20 cellular contexts compared by ENCODE assay signal in genomic region chr11:2257023-2257700, GRCh38. TPM values are rescaled to one million over a fixed set of nuclear protein-coding genes. Genes with fewer than 3 reads are reported as not detected.
DNase-seq lines count a peak whose midpoint lies in the region; ATAC-seq, FAIRE-seq and TF ChIP-seq lines count a peak whose summit lies in the region.
"Had no signal": no experiment of that assay in that cellular context is flagged by ENCODE, and none has a peak within 500 bp of the region (broad histone marks: within the 10 kb centered on the region; RNA-seq: fewer than 3 reads in every experiment).

No MANE protein-coding gene starts in this region.

- H3K36me3 ChIP-seq in right lobe of liver = no peaks in the 10 kb centered on the region
- H3K36me3 ChIP-seq in HepG2 (replicated peaks in 1 of 2; ENCODE audit: control insufficient read depth in 1 of 2, insufficient read depth in 2 of 2, low read length in 2 of 2) = no peaks in the 10 kb centered on the region
- H3K36me3 ChIP-seq in endodermal cell (ENCODE audit: control insufficient read depth, insufficient read depth, low read length) = no peaks in the 10 kb centered on the region
- H3K36me3 ChIP-seq: neutrophil had no signal

- no peaks in the 10 kb centered on the region for H3K4me1 Mint-ChIP-seq in endodermal cell
- peaks cover 3% of the 10 kb centered on the region for H3K4me1 Mint-ChIP-seq in neural crest cell

- TF ChIP-seq POLR2A in right lobe of liver (IDR thresholded peaks at IDR 0.05) (no peak), HepG2 (IDR thresholded peaks at IDR 0.05; ENCODE audit: insufficient read depth in 1 of 2, low read depth in 2 of 2, low read length in 2 of 2) (no peak)

- H3K4me1 ChIP-seq in right lobe of liver = no peaks in the 10 kb centered on the region
- H3K4me1 ChIP-seq in HepG2 (ENCODE audit: insufficient read depth, low read length) = no peaks in the 10 kb centered on the region
- H3K4me1 ChIP-seq in endodermal cell (ENCODE audit: control insufficient read depth, insufficient read depth, low read length) = no peaks in the 10 kb centered on the region

- POLR2A ChIA-PET in HepG2 (lab: Yijun Ruan, JAX) = no interaction called here

- in situ Hi-C loops in HepG2 (cut with HindIII; ENCODE audit: extremely low pct_ligation_motif_present, low pct_unique_long_range_greater_than_20kb) = no loop called here

- no peak for FAIRE-seq in HepG2 (lab: Jason Lieb, UNC)

- intact Hi-C loops in right lobe of liver (cut with DNase I) = no loop called here
- intact Hi-C loops in HepG2 (cut with micrococcal nuclease; ENCODE audit: unreplicated experiment) = no loop called here

- H3K9me3 ChIP-seq in right lobe of liver (no peaks in the 10 kb centered on the region), HepG2 (ENCODE audit: low read length) (no peaks in the 10 kb centered on the region), endodermal cell (ENCODE audit: control insufficient read depth, low read length) (no peaks in the 10 kb centered on the region)
- H3K9me3 ChIP-seq: neutrophil had no signal

- H3K27ac ChIP-seq in right lobe of liver (no peak overlapping the region), HepG2 (ENCODE audit: extremely low read length, insufficient read depth, low read length) (no peak overlapping the region), endodermal cell (ENCODE audit: low read depth, low read length) (no peak overlapping the region)
- H3K27ac ChIP-seq: neutrophil had no signal

- H3K9me3 Mint-ChIP-seq in endodermal cell (peaks cover 7% of the 10 kb centered on the region), neural crest cell (peaks cover 6% of the 10 kb centered on the region)

- H3K79me2 ChIP-seq in HepG2 (ENCODE audit: insufficient read depth, low read length) = no peaks in the 10 kb centered on the region

- no peaks in the 10 kb centered on the region for H3K27me3 ChIP-seq in right lobe of liver
- H3K27me3 ChIP-seq in HepG2 (ENCODE audit: control insufficient read depth in 1 of 2, insufficient read depth in 2 of 2, low read length in 2 of 2) = peaks cover 7 to 56% of the 10 kb centered on the region in 2 experiments
- no peaks in the 10 kb centered on the region for H3K27me3 ChIP-seq in endodermal cell (ENCODE audit: control insufficient read depth, insufficient read depth, low read length, poor library complexity, severe bottlenecking)

- WGBS in right lobe of liver (ENCODE audit: insufficient coverage, low coverage, low lambda C conversion rate, missing lambda C conversion rate) = 100% methylated on average over 1 of the region's 28 CpGs
- 51% methylated on average over 9 of the region's 28 CpGs for WGBS in HepG2 (ENCODE audit: low lambda C conversion rate)
- WGBS in endodermal cell (ENCODE audit: insufficient coverage in 1 of 2, insufficient read length in 1 of 2), 2 experiments = 94 to 96% methylated on average over 19 to 28 of the region's 28 CpGs

- H3K27me3 Mint-ChIP-seq in endodermal cell (ENCODE audit: insufficient read depth) = peaks cover 17% of the 10 kb centered on the region
- H3K27me3 Mint-ChIP-seq in neural crest cell (ENCODE audit: low read depth) = no peaks in the 10 kb centered on the region

- BruUV-seq in HepG2 (replicated peaks; lab: Mats Ljungman, UMichigan) = no TSS peak

- no peaks in the 10 kb centered on the region for H3K36me3 Mint-ChIP-seq in endodermal cell (ENCODE audit: low read depth)
- no peaks in the 10 kb centered on the region for H3K36me3 Mint-ChIP-seq in neural crest cell (ENCODE audit: low read depth)

- no peak overlapping the region for H3K4me2 ChIP-seq in HepG2 (ENCODE audit: low read depth, low read length)

- no peak overlapping the region for H2AFZ ChIP-seq in HepG2 (ENCODE audit: low read length)

- no peak for TF ChIP-seq CTCF in right lobe of liver (IDR thresholded peaks at IDR 0.05)
- TF ChIP-seq CTCF in HepG2 (CRISPR knock-in tag; IDR thresholded peaks at IDR 0.05) = no peak
- TF ChIP-seq CTCF in endodermal cell (conservative IDR thresholded peaks at IDR 0.05) = no peak
- TF ChIP-seq CTCF in neural crest cell (conservative IDR thresholded peaks at IDR 0.05) = no peak

- H4K20me1 ChIP-seq in HepG2 (ENCODE audit: insufficient read depth, low read length) = no peaks in the 10 kb centered on the region

- peak in 2 of 3 donors; percentile 17 to 37 for DNase-seq in right lobe of liver
- DNase-seq in HepG2 (ENCODE audit: low spot score) = no peak
- peak; percentile 36 for DNase-seq in endodermal cell
- no peak for DNase-seq in neural crest cell (ENCODE audit: low read depth, low spot score)
- no peak for DNase-seq in hepatic stellate cell (ENCODE audit: low spot score)
- DNase-seq: activated CD4-positive, alpha-beta T cell treated with anti-CD3 and anti-CD28 coated beads, Interleukin-2, amount 50 U/mL, for 1 hour; activated T-cell treated with anti-CD3 and anti-CD28 coated beads, Interleukin-2, amount 50 U/mL, for 48 hours; amniotic stem cell; cortex of kidney; MM.1S; NCI-H82; stimulated activated naive CD4-positive, alpha-beta T cell treated with Interleukin-2 at 50 U/mL for 16 hours had no signal

- H3K4me3 ChIP-seq in right lobe of liver (no peak overlapping the region), HepG2 (replicated peaks in 1 of 3; ENCODE audit: insufficient read depth in 1 of 3, low read depth in 2 of 3, low read length in 3 of 3) (no peak overlapping the region), endodermal cell (ENCODE audit: low read length) (no peak overlapping the region)

- TF ChIP-seq EP300 in HepG2 (IDR thresholded peaks at IDR 0.05; ENCODE audit: low read depth in 2 of 2, low read length in 2 of 2) = no peak
- TF ChIP-seq EP300 in HepG2 (CRISPR knock-in tag; IDR thresholded peaks at IDR 0.05; ENCODE audit: borderline replicate concordance) = no peak

- no peak overlapping the region for H3K4me3 Mint-ChIP-seq in endodermal cell
- H3K4me3 Mint-ChIP-seq in neural crest cell = no peak overlapping the region

- ATAC-seq in right lobe of liver = no peak
- no peak for ATAC-seq in HepG2
- no peak for ATAC-seq in GM18907 (IDR thresholded peaks at IDR 0.05; ENCODE audit: unreplicated experiment)
- ATAC-seq in HG03439 (IDR thresholded peaks at IDR 0.05; ENCODE audit: unreplicated experiment) = no peak
- no peak for ATAC-seq in HG02973 (IDR thresholded peaks at IDR 0.05; ENCODE audit: unreplicated experiment)

- H3K27ac Mint-ChIP-seq in endodermal cell (no peak overlapping the region), neural crest cell (ENCODE audit: unreplicated experiment) (peak overlapping the region; percentile 54)

- H3K9ac ChIP-seq in HepG2 (ENCODE audit: insufficient read depth, low read depth, low read length) (no peak overlapping the region), endodermal cell (ENCODE audit: extremely low read depth, low read length, poor library complexity, severe bottlenecking) (no peak overlapping the region)

- CTCF ChIA-PET in HepG2 (lab: Yijun Ruan, JAX; ENCODE audit: low intra/inter-chr PET ratio, low total read pairs) = no interaction called here

- TF ChIP-seq RAD21 in HepG2 (CRISPR knock-in tag; IDR thresholded peaks at IDR 0.05) = no peak

RNA-seq across cellular contexts. Expression of gene ASCL2, which starts 13.2 kb away (rescaled TPM):
- total RNA-seq in right lobe of liver (under 1 TPM; 0.42 to 0.81 (median 0.64) TPM), HepG2 (2016; rRNA removed; fragmentation: Illumina TruSeq; extraction: Trizol) (0.07 TPM in 1 of 2 replicates, not detected in the other), endodermal cell (not detected), neural crest cell (0.16 TPM in 1 of 2 replicates, not detected in the other)
- total RNA-seq in HepG2 (2016; cell fraction: cytosol; rRNA removed; fragmentation: Illumina TruSeq; extraction: Trizol; ENCODE audit: low read depth) = not detected in 2 replicates
- total RNA-seq in HepG2 (2016; cell fraction: insoluble cytoplasmic fraction; rRNA removed; fragmentation: Illumina TruSeq; extraction: Trizol) = 0.09 TPM in 1 of 2 replicates, not detected in the other
- 0.09 and 0.14 TPM in 2 replicates for total RNA-seq in HepG2 (2016; cell fraction: membrane; rRNA removed; fragmentation: Illumina TruSeq; extraction: Trizol)
- total RNA-seq in HepG2 (2016; cell fraction: nucleus; rRNA removed; fragmentation: Illumina TruSeq; extraction: Trizol) = not detected in 2 replicates
- polyA plus RNA-seq in HepG2 (2011; rRNA removed) = not detected in 2 replicates
- not detected in 2 replicates for polyA plus RNA-seq in HepG2 (2011; cell fraction: cytosol; rRNA removed)
- not detected in 2 replicates for polyA plus RNA-seq in HepG2 (2011; cell fraction: nucleus; rRNA removed)
- not detected in 2 replicates for polyA plus RNA-seq in HepG2 (2012)
- not detected in 2 replicates for polyA plus RNA-seq in HepG2 (2016; cell fraction: cytosol; fragmentation: Illumina TruSeq; extraction: Trizol; ENCODE audit: low read depth)
- polyA plus RNA-seq in HepG2 (2016; cell fraction: insoluble cytoplasmic fraction; fragmentation: Illumina TruSeq; extraction: Trizol; ENCODE audit: low read depth) = 0.13 TPM in 1 of 2 replicates, not detected in the other
- polyA plus RNA-seq in HepG2 (2016; cell fraction: membrane; fragmentation: Illumina TruSeq; extraction: Trizol; ENCODE audit: low read depth) = not detected in 2 replicates
- polyA plus RNA-seq in HepG2 (2016; cell fraction: nucleus; fragmentation: Illumina TruSeq; extraction: Trizol; ENCODE audit: insufficient read depth, low read depth) = not detected in 2 replicates
- not detected in 2 replicates for polyA minus RNA-seq in HepG2 (2011; rRNA and poly(A)+ RNA removed; ENCODE audit: low replicate concordance)
- polyA minus RNA-seq in HepG2 (2011; cell fraction: cytosol; rRNA and poly(A)+ RNA removed) = not detected in 2 replicates
- not detected in 2 replicates for polyA minus RNA-seq in HepG2 (2011; cell fraction: nucleus; rRNA and poly(A)+ RNA removed)
- polyA plus RNA-seq in endodermal cell (2013, experiment 1 of 2) = 1.2 TPM
- 1.1 TPM for polyA plus RNA-seq in endodermal cell (2013, experiment 2 of 2)
- total RNA-seq: fibroblast of lung, skeletal muscle tissue had no signal
- polyA plus RNA-seq: AG04450, fibroblast of lung had no signal

RNA-seq across cellular contexts. Expression of gene C11orf21, which starts 44.6 kb away (rescaled TPM):
- total RNA-seq in right lobe of liver = under 1 TPM; 0.25 to 0.51 (median 0.39) TPM
- total RNA-seq in HepG2 (2016; rRNA removed; fragmentation: Illumina TruSeq; extraction: Trizol) = not detected in 2 replicates
- total RNA-seq in HepG2 (2016; cell fraction: cytosol; rRNA removed; fragmentation: Illumina TruSeq; extraction: Trizol; ENCODE audit: low read depth) = not detected in 2 replicates
- not detected in 2 replicates for total RNA-seq in HepG2 (2016; cell fraction: insoluble cytoplasmic fraction; rRNA removed; fragmentation: Illumina TruSeq; extraction: Trizol)
- not detected in 2 replicates for total RNA-seq in HepG2 (2016; cell fraction: membrane; rRNA removed; fragmentation: Illumina TruSeq; extraction: Trizol)
- total RNA-seq in HepG2 (2016; cell fraction: nucleus; rRNA removed; fragmentation: Illumina TruSeq; extraction: Trizol) = not detected in 2 replicates
- 0.03 and 0.08 TPM in 2 replicates for polyA plus RNA-seq in HepG2 (2011; rRNA removed)
- 0.04 TPM in 1 of 2 replicates, not detected in the other for polyA plus RNA-seq in HepG2 (2011; cell fraction: cytosol; rRNA removed)
- polyA plus RNA-seq in HepG2 (2011; cell fraction: nucleus; rRNA removed) = 0.09 and 0.11 TPM in 2 replicates
- not detected in 2 replicates for polyA plus RNA-seq in HepG2 (2012)
- polyA plus RNA-seq in HepG2 (2016; cell fraction: cytosol; fragmentation: Illumina TruSeq; extraction: Trizol; ENCODE audit: low read depth) = not detected in 2 replicates
- not detected in 2 replicates for polyA plus RNA-seq in HepG2 (2016; cell fraction: insoluble cytoplasmic fraction; fragmentation: Illumina TruSeq; extraction: Trizol; ENCODE audit: low read depth)
- not detected in 2 replicates for polyA plus RNA-seq in HepG2 (2016; cell fraction: membrane; fragmentation: Illumina TruSeq; extraction: Trizol; ENCODE audit: low read depth)
- not detected in 2 replicates for polyA plus RNA-seq in HepG2 (2016; cell fraction: nucleus; fragmentation: Illumina TruSeq; extraction: Trizol; ENCODE audit: insufficient read depth, low read depth)
- 0.12 TPM in 1 of 2 replicates, not detected in the other for polyA minus RNA-seq in HepG2 (2011; rRNA and poly(A)+ RNA removed; ENCODE audit: low replicate concordance)
- polyA minus RNA-seq in HepG2 (2011; cell fraction: cytosol; rRNA and poly(A)+ RNA removed) = not detected in 2 replicates
- polyA minus RNA-seq in HepG2 (2011; cell fraction: nucleus; rRNA and poly(A)+ RNA removed) = not detected in 2 replicates
- total RNA-seq in endodermal cell = under 1 TPM in 1 of 2 donors, not detected in 1; 0.20 TPM
- not detected for polyA plus RNA-seq in endodermal cell (2013, experiment 1 of 2)
- not detected for polyA plus RNA-seq in endodermal cell (2013, experiment 2 of 2)
- not detected in 2 replicates for total RNA-seq in neural crest cell
- total RNA-seq: lung microvascular endothelial cell had no signal
- polyA plus RNA-seq: AG04450, fibroblast of lung had no signal

RNA-seq across cellular contexts. Expression of gene TSPAN32, which starts 44.7 kb away (rescaled TPM):
- total RNA-seq in right lobe of liver (1 to 10 TPM in 1 of 6 experiments, under 1 TPM in 3, not detected in 2; 0.24 to 1.2 (median 0.63) TPM), HepG2 (2016; rRNA removed; fragmentation: Illumina TruSeq; extraction: Trizol) (0.09 TPM in 1 of 2 replicates, not detected in the other), endodermal cell (not detected), neural crest cell (not detected in 2 replicates)
- not detected in 2 replicates for total RNA-seq in HepG2 (2016; cell fraction: cytosol; rRNA removed; fragmentation: Illumina TruSeq; extraction: Trizol; ENCODE audit: low read depth)
- 0.24 TPM in 1 of 2 replicates, not detected in the other for total RNA-seq in HepG2 (2016; cell fraction: insoluble cytoplasmic fraction; rRNA removed; fragmentation: Illumina TruSeq; extraction: Trizol)
- not detected in 2 replicates for total RNA-seq in HepG2 (2016; cell fraction: membrane; rRNA removed; fragmentation: Illumina TruSeq; extraction: Trizol)
- total RNA-seq in HepG2 (2016; cell fraction: nucleus; rRNA removed; fragmentation: Illumina TruSeq; extraction: Trizol) = 0.31 and 0.53 TPM in 2 replicates
- 0.39 and 0.70 TPM in 2 replicates for polyA plus RNA-seq in HepG2 (2011; rRNA removed)
- polyA plus RNA-seq in HepG2 (2011; cell fraction: cytosol; rRNA removed) = 0.18 and 0.34 TPM in 2 replicates
- 2.2 and 7.0 TPM in 2 replicates for polyA plus RNA-seq in HepG2 (2011; cell fraction: nucleus; rRNA removed)
- 0.51 and 1.2 TPM in 2 replicates for polyA plus RNA-seq in HepG2 (2012)
- not detected in 2 replicates for polyA plus RNA-seq in HepG2 (2016; cell fraction: cytosol; fragmentation: Illumina TruSeq; extraction: Trizol; ENCODE audit: low read depth)
- polyA plus RNA-seq in HepG2 (2016; cell fraction: insoluble cytoplasmic fraction; fragmentation: Illumina TruSeq; extraction: Trizol; ENCODE audit: low read depth) = not detected in 2 replicates
- polyA plus RNA-seq in HepG2 (2016; cell fraction: membrane; fragmentation: Illumina TruSeq; extraction: Trizol; ENCODE audit: low read depth) = not detected in 2 replicates
- polyA plus RNA-seq in HepG2 (2016; cell fraction: nucleus; fragmentation: Illumina TruSeq; extraction: Trizol; ENCODE audit: insufficient read depth, low read depth) = 0.19 and 0.56 TPM in 2 replicates
- polyA minus RNA-seq in HepG2 (2011; rRNA and poly(A)+ RNA removed; ENCODE audit: low replicate concordance) = 0.07 and 1.3 TPM in 2 replicates
- polyA minus RNA-seq in HepG2 (2011; cell fraction: cytosol; rRNA and poly(A)+ RNA removed) = not detected in 2 replicates
- polyA minus RNA-seq in HepG2 (2011; cell fraction: nucleus; rRNA and poly(A)+ RNA removed) = 0.90 TPM in 1 of 2 replicates, not detected in the other
- not detected for polyA plus RNA-seq in endodermal cell (2013, experiment 1 of 2)
- 0.70 TPM for polyA plus RNA-seq in endodermal cell (2013, experiment 2 of 2)
- total RNA-seq: lung microvascular endothelial cell had no signal
- polyA plus RNA-seq: fibroblast of lung had no signal

Comparison
In these comparisons a context has a peak if more than half of its experiments do, and no peak if none do; other contexts are left out.
1. DNase-seq: peak in right lobe of liver (2 of 3) and endodermal cell (single experiment); none in HepG2 (single experiment), neural crest cell (single experiment) and hepatic stellate cell (single experiment).